ENCODE assay signal across 1 cellular context in genomic region chr2:70596739-70597138, GRCh38.
TF ChIP-seq lines count a peak whose summit lies in the region.

No MANE protein-coding gene starts in this region.

TF ChIP-seq in H1, 55 proteins besides CTCF, POLR2A, EP300 and RAD21:
- no peak for TF ChIP-seq JUND (IDR thresholded peaks at IDR 0.05; ENCODE audit: low read length)
- TF ChIP-seq CREB1 (IDR thresholded peaks at IDR 0.05), result no peak
- TF ChIP-seq RXRA (IDR thresholded peaks at IDR 0.05; ENCODE audit: insufficient read depth, low read depth, low read length), result no peak
- TF ChIP-seq EZH2 (IDR thresholded peaks at IDR 0.05; ENCODE audit: low read depth, low read length, severe bottlenecking), result no peak
- TF ChIP-seq SUZ12 (IDR thresholded peaks at IDR 0.05; ENCODE audit: low read length), result no peak
- TF ChIP-seq RNF2 (IDR thresholded peaks at IDR 0.05; ENCODE audit: borderline replicate concordance, low read depth, low read length, missing control alignments, poor library complexity, severe bottlenecking), result no peak
- no peak for TF ChIP-seq TEAD4 (IDR thresholded peaks at IDR 0.05; ENCODE audit: low read depth, low read length)
- no peak for TF ChIP-seq SAP30 (IDR thresholded peaks at IDR 0.05; ENCODE audit: insufficient read depth, insufficient replicate concordance, low read length)
- no peak for TF ChIP-seq FOSL1 (IDR thresholded peaks at IDR 0.05; ENCODE audit: insufficient read depth, low read depth, low read length)
- TF ChIP-seq BRCA1 (IDR thresholded peaks at IDR 0.05; ENCODE audit: low read depth, low read length), result no peak
- TF ChIP-seq, protein P1, sequence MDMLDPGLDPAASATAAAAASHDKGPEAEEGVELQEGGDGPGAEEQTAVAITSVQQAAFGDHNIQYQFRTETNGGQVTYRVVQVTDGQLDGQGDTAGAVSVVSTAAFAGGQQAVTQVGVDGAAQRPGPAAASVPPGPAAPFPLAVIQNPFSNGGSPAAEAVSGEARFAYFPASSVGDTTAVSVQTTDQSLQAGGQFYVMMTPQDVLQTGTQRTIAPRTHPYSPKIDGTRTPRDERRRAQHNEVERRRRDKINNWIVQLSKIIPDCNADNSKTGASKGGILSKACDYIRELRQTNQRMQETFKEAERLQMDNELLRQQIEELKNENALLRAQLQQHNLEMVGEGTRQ (IDR thresholded peaks at IDR 0.05; ENCODE audit: low read length), result no peak
- TF ChIP-seq YY1 (IDR thresholded peaks at IDR 0.05; ENCODE audit: low read depth, low read length), result no peak
- TF ChIP-seq BACH1 (IDR thresholded peaks at IDR 0.05; ENCODE audit: low read length), result no peak
- TF ChIP-seq, protein P2, sequence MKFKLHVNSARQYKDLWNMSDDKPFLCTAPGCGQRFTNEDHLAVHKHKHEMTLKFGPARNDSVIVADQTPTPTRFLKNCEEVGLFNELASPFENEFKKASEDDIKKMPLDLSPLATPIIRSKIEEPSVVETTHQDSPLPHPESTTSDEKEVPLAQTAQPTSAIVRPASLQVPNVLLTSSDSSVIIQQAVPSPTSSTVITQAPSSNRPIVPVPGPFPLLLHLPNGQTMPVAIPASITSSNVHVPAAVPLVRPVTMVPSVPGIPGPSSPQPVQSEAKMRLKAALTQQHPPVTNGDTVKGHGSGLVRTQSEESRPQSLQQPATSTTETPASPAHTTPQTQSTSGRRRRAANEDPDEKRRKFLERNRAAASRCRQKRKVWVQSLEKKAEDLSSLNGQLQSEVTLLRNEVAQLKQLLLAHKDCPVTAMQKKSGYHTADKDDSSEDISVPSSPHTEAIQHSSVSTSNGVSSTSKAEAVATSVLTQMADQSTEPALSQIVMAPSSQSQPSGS (IDR thresholded peaks at IDR 0.05; ENCODE audit: low read length), result no peak
- TF ChIP-seq HDAC2 (IDR thresholded peaks at IDR 0.05; ENCODE audit: borderline replicate concordance in 1 of 2, low read depth in 2 of 2, low read length in 2 of 2), result no peak
- no peak for TF ChIP-seq POU5F1 (IDR thresholded peaks at IDR 0.05; ENCODE audit: low read depth, low read length)
- no peak for TF ChIP-seq JUN (IDR thresholded peaks at IDR 0.05; ENCODE audit: low read depth, low read length)
- TF ChIP-seq NANOG (IDR thresholded peaks at IDR 0.05; ENCODE audit: insufficient read depth, low read depth, low read length, poor library complexity, severe bottlenecking), result no peak
- TF ChIP-seq SIN3A (conservative IDR thresholded peaks at IDR 0.05 in 1 of 2, IDR thresholded peaks at IDR 0.05 in 1 of 2; ENCODE audit: low read depth in 1 of 2, low read length in 2 of 2), result no peak
- no peak for TF ChIP-seq MAFK (IDR thresholded peaks at IDR 0.05; ENCODE audit: low read depth, low read length)
TF ChIP-seq in H1: peak in this region for 0.
